ENCODE assay signal across 9 cellular contexts in the genomic region with DNA sequence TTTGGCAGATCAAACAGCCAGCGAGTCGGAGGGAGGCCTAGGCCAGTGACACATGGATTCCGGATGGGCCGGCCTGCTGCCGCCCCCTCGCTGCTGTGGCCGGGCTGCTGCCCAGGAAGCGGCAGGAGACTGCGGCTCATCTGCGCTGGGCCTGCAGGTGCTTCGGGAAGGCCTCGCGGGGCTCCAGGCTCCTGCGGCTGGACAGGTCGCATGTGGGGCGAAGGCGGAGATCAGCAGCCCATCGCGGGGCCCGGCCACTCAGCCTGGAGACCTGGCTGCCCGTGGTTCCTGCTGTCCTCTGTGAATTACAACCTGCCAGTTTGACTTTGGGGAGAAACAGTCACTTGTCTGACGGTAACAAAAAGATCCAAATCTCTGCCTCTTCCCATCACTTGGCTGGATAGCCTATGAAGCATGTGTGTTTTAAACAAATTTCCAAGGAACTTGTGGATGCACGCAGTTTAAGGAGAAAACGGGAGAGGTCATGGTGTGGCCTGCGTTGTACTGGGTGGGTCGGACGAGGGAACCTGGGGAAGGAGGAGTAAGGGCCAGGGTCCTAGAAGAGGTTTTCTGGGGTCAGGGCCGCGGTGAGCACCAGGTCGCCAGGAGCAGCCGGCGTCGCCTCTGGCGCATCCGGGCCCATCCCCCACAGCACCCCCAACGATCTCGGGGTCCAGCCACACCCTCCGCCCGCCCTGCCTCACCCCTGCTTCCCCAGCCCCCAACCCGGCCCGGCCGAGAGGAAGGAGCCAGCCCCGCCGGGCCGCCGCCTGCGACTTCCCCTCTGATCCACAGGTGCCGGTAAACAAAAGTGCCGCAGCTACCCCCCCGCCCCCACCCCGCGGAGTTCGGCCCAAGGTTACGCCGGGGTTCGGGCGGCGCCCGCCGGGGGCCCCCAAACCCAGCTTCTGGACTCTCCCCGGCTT. TPM values are rescaled to one million over a fixed set of nuclear protein-coding genes. Genes with fewer than 3 reads are reported as not detected.
DNase-seq lines count a peak whose midpoint lies in the region; ATAC-seq and TF ChIP-seq lines count a peak whose summit lies in the region.
"Had no signal": no experiment of that assay in that cellular context is flagged by ENCODE, and none has a peak within 500 bp of the region (broad histone marks: within the 10 kb centered on the region; RNA-seq: fewer than 3 reads in every experiment).

No MANE protein-coding gene starts in this region.

- H3K27ac Mint-ChIP-seq in central memory CD8-positive, alpha-beta T cell (ENCODE audit: low read depth), result peak overlapping the region; percentile 98

- no peaks in the 10 kb centered on the region for H4K20me1 ChIP-seq in mammary epithelial cell (ENCODE audit: insufficient read depth, low read length)

- H2BK15ac ChIP-seq in mesendoderm (replicated peaks; ENCODE audit: low read depth), result no peak overlapping the region

- peaks cover 7 to 11% of the 10 kb centered on the region in 2 donors for H3K4me1 ChIP-seq in breast epithelium
- peaks cover 13% of the 10 kb centered on the region for H3K4me1 ChIP-seq in mammary epithelial cell (ENCODE audit: insufficient read depth, low read length)
- H3K4me1 ChIP-seq in mesendoderm (ENCODE audit: control insufficient read depth, low read depth, low read length), result peaks cover 2% of the 10 kb centered on the region

- TF ChIP-seq POLR2A in breast epithelium (IDR thresholded peaks at IDR 0.05), result no peak

- H3K27ac ChIP-seq in breast epithelium (peak overlapping the region; percentile 14 to 37), mammary epithelial cell (ENCODE audit: insufficient read depth, low read depth, low read length) (no peak overlapping the region), mesendoderm (ENCODE audit: low read depth, low read length) (no peak overlapping the region)
- H3K27ac ChIP-seq: SJSA1 had no signal

- no peak for DNase-seq in breast epithelium (ENCODE audit: low spot score in 2 of 2)
- DNase-seq in mammary epithelial cell, result no peak
- peak; percentile 49 to 64 for DNase-seq in central memory CD8-positive, alpha-beta T cell (ENCODE audit: low spot score in 2 of 2)
- DNase-seq in mesendoderm, result peak; percentile 60
- peak; percentile 54 to 75 (median 62) for DNase-seq in stimulated activated naive CD4-positive, alpha-beta T cell (lab: John Stamatoyannopoulos, UW)
- no peak for DNase-seq in NCI-H1417 (lab: John Stamatoyannopoulos, UW)

- H4K8ac ChIP-seq in mesendoderm (ENCODE audit: low read depth, low read length), result no peak overlapping the region

- H3K36me3 Mint-ChIP-seq in central memory CD8-positive, alpha-beta T cell (ENCODE audit: insufficient read depth), result peaks cover 60% of the 10 kb centered on the region

- peak; percentile 37 for ATAC-seq in central memory CD8-positive, alpha-beta T cell (replicated peaks; ENCODE audit: extremely low read depth, poor library complexity, severe bottlenecking)
- ATAC-seq in GM18861 (IDR thresholded peaks at IDR 0.05; ENCODE audit: unreplicated experiment) (no peak), GM21786 (IDR thresholded peaks at IDR 0.05; ENCODE audit: unreplicated experiment) (no peak)

- H2BK5ac ChIP-seq in mesendoderm (ENCODE audit: low read length), result no peak overlapping the region

- H3K27me3 Mint-ChIP-seq in central memory CD8-positive, alpha-beta T cell, result no peaks in the 10 kb centered on the region

- H3K4me3 ChIP-seq in breast epithelium (peak overlapping the region; percentile 34 to 67 (median 49)), mammary epithelial cell (replicated peaks in 1 of 3; ENCODE audit: insufficient read depth in 1 of 3, low read depth in 2 of 3, low read length in 3 of 3) (no peak overlapping the region), mesendoderm (ENCODE audit: low read length) (no peak overlapping the region)
- H3K4me3 ChIP-seq: SJSA1 had no signal

- no peak overlapping the region for H3K23ac ChIP-seq in mesendoderm (ENCODE audit: low read length)

- in situ Hi-C loops in mammary epithelial cell (cut with MboI; ENCODE audit: low sequenced_read_pairs in 2 of 2), result no loop called here

- peak overlapping the region; percentile 97 for H3K4me3 Mint-ChIP-seq in central memory CD8-positive, alpha-beta T cell

- H3K79me2 ChIP-seq in mammary epithelial cell (ENCODE audit: insufficient read depth, low read length) (no peaks in the 10 kb centered on the region), mesendoderm (ENCODE audit: control insufficient read depth, insufficient read depth, low read length) (no peaks in the 10 kb centered on the region)

- H2BK120ac ChIP-seq in mesendoderm (ENCODE audit: low read depth, low read length), result no peak overlapping the region

- H3K36me3 ChIP-seq in breast epithelium (no peaks in the 10 kb centered on the region), mammary epithelial cell (ENCODE audit: insufficient read depth, low read length) (no peaks in the 10 kb centered on the region), mesendoderm (ENCODE audit: control insufficient read depth, insufficient read depth, low read length) (no peaks in the 10 kb centered on the region)
- H3K36me3 ChIP-seq: SJSA1 had no signal

- no TSS peak for BruUV-seq in mammary epithelial cell (replicated peaks; lab: Mats Ljungman, UMichigan)

- peaks cover 70% of the 10 kb centered on the region for H3K4me1 Mint-ChIP-seq in central memory CD8-positive, alpha-beta T cell

- no peaks in the 10 kb centered on the region for H3K9me3 Mint-ChIP-seq in central memory CD8-positive, alpha-beta T cell

- no peak overlapping the region for H3K18ac ChIP-seq in mesendoderm (ENCODE audit: low read length)

- H3K56ac ChIP-seq in mesendoderm (ENCODE audit: low read length), result no peak overlapping the region

- H3K4ac ChIP-seq in mesendoderm (ENCODE audit: low read depth, low read length), result no peak overlapping the region

- dilution Hi-C loops in mammary epithelial cell (cut with HindIII; ENCODE audit: low sequenced_read_pairs), result no loop called here

- no peak overlapping the region for H2AFZ ChIP-seq in mammary epithelial cell (ENCODE audit: low read depth, low read length)

- no peak overlapping the region for H3K4me2 ChIP-seq in mammary epithelial cell (ENCODE audit: insufficient read depth, low read depth, low read length)
- peak overlapping the region; percentile 4 for H3K4me2 ChIP-seq in mesendoderm (ENCODE audit: low read length)

- H3K9ac ChIP-seq in mammary epithelial cell (ENCODE audit: insufficient read depth, low read length), result no peak overlapping the region
- H3K9ac ChIP-seq in mesendoderm (ENCODE audit: low read length), result no peak overlapping the region

- H3K9me3 ChIP-seq in breast epithelium (no peaks in the 10 kb centered on the region), mammary epithelial cell (replicated peaks; ENCODE audit: insufficient read depth, low read length) (no peaks in the 10 kb centered on the region)
- H3K9me3 ChIP-seq: SJSA1 had no signal

- WGBS in mammary epithelial cell (ENCODE audit: low coverage, missing lambda C conversion rate), result 68% methylated on average over 19 of the region's 61 CpGs
- no CpG with 5 or more reads among the region's 61 CpGs for WGBS in mesendoderm (ENCODE audit: extremely low coverage, insufficient coverage, low lambda C conversion rate)

- H3K27me3 ChIP-seq in breast epithelium (peaks cover 0 to 21% of the 10 kb centered on the region in 2 donors), mammary epithelial cell (ENCODE audit: insufficient read depth, low read length) (peaks cover 11% of the 10 kb centered on the region), mesendoderm (ENCODE audit: insufficient read depth, low read length, poor library complexity) (peaks cover 29% of the 10 kb centered on the region)

- CTCF ChIA-PET in mammary epithelial cell (lab: Charles Lee; ENCODE audit: low non-redundant PET), result no interaction called here

- no peak overlapping the region for H2AK5ac ChIP-seq in mesendoderm (ENCODE audit: low read length)

- intact Hi-C loops in breast epithelium (cut with DNase I; ENCODE audit: low total_unique reads) (no loop called here), mammary epithelial cell (cut with micrococcal nuclease) (no loop called here)

- TF ChIP-seq CTCF in breast epithelium (IDR thresholded peaks at IDR 0.05) (no peak), mammary epithelial cell (conservative IDR thresholded peaks at IDR 0.05 in 1 of 2, IDR thresholded peaks at IDR 0.05 in 1 of 2; ENCODE audit: extremely low read depth in 1 of 2, insufficient read depth in 1 of 2, low read depth in 1 of 2, low read length in 2 of 2) (no peak)

- no peaks in the 10 kb centered on the region for H3K79me1 ChIP-seq in mesendoderm (ENCODE audit: low read length)

- H4K5ac ChIP-seq in mesendoderm (ENCODE audit: low read length), result no peak overlapping the region

RNA-seq across cellular contexts. Expression of gene SPOCK2, which starts 1.6 kb away (rescaled TPM):
- total RNA-seq in breast epithelium (1 to 10 TPM; 3.9 to 4.5 (median 4.1) TPM), mammary epithelial cell (10 to 100 TPM in 1 of 2 donors, under 1 TPM in 1; 0.49 to 20.2 TPM)
- 0.10 TPM for polyA plus RNA-seq in mammary epithelial cell
- 0.62 TPM for polyA minus RNA-seq in mammary epithelial cell
- polyA plus RNA-seq in mesendoderm (2013, experiment 1 of 2), result 1.2 TPM
- 1.1 TPM for polyA plus RNA-seq in mesendoderm (2013, experiment 2 of 2)
- total RNA-seq: SJSA1 had no signal

Comparison
In these comparisons a context has a peak if more than half of its experiments do, and no peak if none do; other contexts are left out.
1. H3K27ac ChIP-seq: peak in breast epithelium (2 of 2); none in mammary epithelial cell (single experiment) and mesendoderm (single experiment).
2. H3K4me3 ChIP-seq: peak in breast epithelium (3 of 3); none in mammary epithelial cell (0 of 3) and mesendoderm (single experiment).
3. DNase-seq: peak in central memory CD8-positive, alpha-beta T cell (2 of 2), mesendoderm (single experiment) and stimulated activated naive CD4-positive, alpha-beta T cell (6 of 6); none in breast epithelium (0 of 2), mammary epithelial cell (single experiment) and NCI-H1417 (0 of 3).